Comparison of ENCODE assay signal across 8 cellular contexts in genomic region chr1:246699095-246699735, GRCh38. TPM values are rescaled to one million over a fixed set of nuclear protein-coding genes. Genes with fewer than 3 reads are reported as not detected.
A peak's percentile ranks its signal among the peaks of the same experiment; 100 is the strongest.
DNase-seq lines count a peak whose midpoint lies in the region; ATAC-seq, FAIRE-seq and TF ChIP-seq lines count a peak whose summit lies in the region.

No MANE protein-coding gene starts in this region.

- POLR2A ChIA-PET in BJ (lab: Charles Lee): no interaction called here

- no peaks in the 10 kb centered on the region for H3K36me3 ChIP-seq in BJ (ENCODE audit: control insufficient read depth, insufficient read depth, low read length)

- no peaks in the 10 kb centered on the region for H3K27me3 ChIP-seq in BJ (ENCODE audit: control insufficient read depth, insufficient read depth, low read length)

- CTCF ChIA-PET in BJ (lab: Yijun Ruan, JAX): interaction anchor here (0.7 to 1.6 kb wide), 3 partner anchors 10 to 1546 kb away, joined by 3 to 10 read pairs (median 4); no protein-coding TSS in a partner anchor

- H3K4me3 ChIP-seq in BJ (ENCODE audit: low read depth, low read length): no peak overlapping the region

- FAIRE-seq in GM19239 (lab: Jason Lieb, UNC): peak; percentile 85

- ATAC-seq in HG03378 (IDR thresholded peaks at IDR 0.05; ENCODE audit: unreplicated experiment): peak; percentile 94
- peak; percentile 79 for ATAC-seq in left lobe of liver

- peak; percentile 75 for DNase-seq in BJ (ENCODE audit: low read depth)
- DNase-seq in GM19239 (ENCODE audit: insufficient read length, low spot score): peak; percentile 81
- DNase-seq in NCI-H446 treated with DMSO at 0.1 percent for 48 hours (lab: John Stamatoyannopoulos, UW): peak; percentile 89
- DNase-seq in activated CD4-positive, CD25-positive, alpha-beta regulatory T cell treated with anti-CD3 and anti-CD28 coated beads, Interleukin-2, amount 50 U/mL, for 16 hours (ENCODE audit: low read depth, low spot score): peak; percentile 67
- peak; percentile 89 for DNase-seq in cerebellar cortex (ENCODE audit: low spot score)
- DNase-seq in left lobe of liver (ENCODE audit: low spot score): peak; percentile 82
- peak; percentile 84 to 85 for DNase-seq in stimulated activated CD4-positive, alpha-beta T cell treated with anti-CD3 and anti-CD28 coated beads, Interleukin-2, amount 100 ng/mL, for 24 hours

- peak; percentile 95 for TF ChIP-seq CTCF in BJ (IDR thresholded peaks at IDR 0.05; ENCODE audit: insufficient read depth, low read depth, low read length)

RNA-seq across cellular contexts. Expression of gene SCCPDH, which starts 25.0 kb away (rescaled TPM):
- polyA plus RNA-seq in BJ (2011; rRNA removed): 21.1 and 33.9 TPM in 2 replicates
- polyA minus RNA-seq in BJ (2011; rRNA and poly(A)+ RNA removed): 8.2 and 11.2 TPM in 2 replicates
- 94.6 TPM for total RNA-seq in left lobe of liver
